ENCODE assay signal across 1 cellular context in the genomic region with DNA sequence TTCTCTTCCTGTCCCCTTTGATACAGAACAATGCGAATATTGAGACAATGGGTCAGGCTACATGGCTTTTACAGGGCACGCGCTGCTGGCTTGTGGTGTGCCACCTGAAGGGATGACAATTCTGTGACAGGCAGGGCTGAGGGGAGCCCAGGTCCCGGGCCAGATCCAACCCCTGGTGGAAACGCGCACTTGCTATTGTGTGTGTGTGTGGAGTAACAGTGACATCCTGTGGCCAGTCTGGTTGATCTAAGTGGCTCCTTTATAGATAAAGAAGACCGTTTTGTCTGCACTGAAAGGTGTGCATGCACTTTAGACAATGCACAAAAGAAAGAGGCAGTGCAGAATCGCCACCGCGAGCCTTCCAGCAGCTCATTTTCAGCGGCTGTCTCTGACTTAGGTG.
TF ChIP-seq lines count a peak whose summit lies in the region.

No MANE protein-coding gene starts in this region.

TF ChIP-seq in HEK293, 187 proteins besides CTCF, POLR2A, EP300 and RAD21 (continued from another document):
- TF ChIP-seq SETDB1 (IDR thresholded peaks at IDR 0.05; ENCODE audit: insufficient read length, low read length) (no peak), ZNF202 (tag by site-specific recombination; IDR thresholded peaks at IDR 0.05; ENCODE audit: borderline replicate concordance) (no peak), HOXC10 (CRISPR knock-in tag; IDR thresholded peaks at IDR 0.05) (no peak), ZNF184 (tag by site-specific recombination; IDR thresholded peaks at IDR 0.05) (no peak), BCL11B (tag by site-specific recombination; IDR thresholded peaks at IDR 0.05; ENCODE audit: low read depth) (no peak)
- TF ChIP-seq, protein P1, sequence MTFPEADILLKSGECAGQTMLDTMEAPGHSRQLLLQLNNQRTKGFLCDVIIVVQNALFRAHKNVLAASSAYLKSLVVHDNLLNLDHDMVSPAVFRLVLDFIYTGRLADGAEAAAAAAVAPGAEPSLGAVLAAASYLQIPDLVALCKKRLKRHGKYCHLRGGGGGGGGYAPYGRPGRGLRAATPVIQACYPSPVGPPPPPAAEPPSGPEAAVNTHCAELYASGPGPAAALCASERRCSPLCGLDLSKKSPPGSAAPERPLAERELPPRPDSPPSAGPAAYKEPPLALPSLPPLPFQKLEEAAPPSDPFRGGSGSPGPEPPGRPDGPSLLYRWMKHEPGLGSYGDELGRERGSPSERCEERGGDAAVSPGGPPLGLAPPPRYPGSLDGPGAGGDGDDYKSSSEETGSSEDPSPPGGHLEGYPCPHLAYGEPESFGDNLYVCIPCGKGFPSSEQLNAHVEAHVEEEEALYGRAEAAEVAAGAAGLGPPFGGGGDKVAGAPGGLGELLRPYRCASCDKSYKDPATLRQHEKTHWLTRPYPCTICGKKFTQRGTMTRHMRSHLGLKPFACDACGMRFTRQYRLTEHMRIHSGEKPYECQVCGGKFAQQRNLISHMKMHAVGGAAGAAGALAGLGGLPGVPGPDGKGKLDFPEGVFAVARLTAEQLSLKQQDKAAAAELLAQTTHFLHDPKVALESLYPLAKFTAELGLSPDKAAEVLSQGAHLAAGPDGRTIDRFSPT (tag by site-specific recombination; IDR thresholded peaks at IDR 0.05), result no peak
- TF ChIP-seq, protein P2, sequence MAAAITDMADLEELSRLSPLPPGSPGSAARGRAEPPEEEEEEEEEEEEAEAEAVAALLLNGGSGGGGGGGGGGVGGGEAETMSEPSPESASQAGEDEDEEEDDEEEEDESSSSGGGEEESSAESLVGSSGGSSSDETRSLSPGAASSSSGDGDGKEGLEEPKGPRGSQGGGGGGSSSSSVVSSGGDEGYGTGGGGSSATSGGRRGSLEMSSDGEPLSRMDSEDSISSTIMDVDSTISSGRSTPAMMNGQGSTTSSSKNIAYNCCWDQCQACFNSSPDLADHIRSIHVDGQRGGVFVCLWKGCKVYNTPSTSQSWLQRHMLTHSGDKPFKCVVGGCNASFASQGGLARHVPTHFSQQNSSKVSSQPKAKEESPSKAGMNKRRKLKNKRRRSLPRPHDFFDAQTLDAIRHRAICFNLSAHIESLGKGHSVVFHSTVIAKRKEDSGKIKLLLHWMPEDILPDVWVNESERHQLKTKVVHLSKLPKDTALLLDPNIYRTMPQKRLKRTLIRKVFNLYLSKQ (tag by site-specific recombination; IDR thresholded peaks at IDR 0.05; ENCODE audit: borderline replicate concordance), result no peak
- TF ChIP-seq, protein P3, sequence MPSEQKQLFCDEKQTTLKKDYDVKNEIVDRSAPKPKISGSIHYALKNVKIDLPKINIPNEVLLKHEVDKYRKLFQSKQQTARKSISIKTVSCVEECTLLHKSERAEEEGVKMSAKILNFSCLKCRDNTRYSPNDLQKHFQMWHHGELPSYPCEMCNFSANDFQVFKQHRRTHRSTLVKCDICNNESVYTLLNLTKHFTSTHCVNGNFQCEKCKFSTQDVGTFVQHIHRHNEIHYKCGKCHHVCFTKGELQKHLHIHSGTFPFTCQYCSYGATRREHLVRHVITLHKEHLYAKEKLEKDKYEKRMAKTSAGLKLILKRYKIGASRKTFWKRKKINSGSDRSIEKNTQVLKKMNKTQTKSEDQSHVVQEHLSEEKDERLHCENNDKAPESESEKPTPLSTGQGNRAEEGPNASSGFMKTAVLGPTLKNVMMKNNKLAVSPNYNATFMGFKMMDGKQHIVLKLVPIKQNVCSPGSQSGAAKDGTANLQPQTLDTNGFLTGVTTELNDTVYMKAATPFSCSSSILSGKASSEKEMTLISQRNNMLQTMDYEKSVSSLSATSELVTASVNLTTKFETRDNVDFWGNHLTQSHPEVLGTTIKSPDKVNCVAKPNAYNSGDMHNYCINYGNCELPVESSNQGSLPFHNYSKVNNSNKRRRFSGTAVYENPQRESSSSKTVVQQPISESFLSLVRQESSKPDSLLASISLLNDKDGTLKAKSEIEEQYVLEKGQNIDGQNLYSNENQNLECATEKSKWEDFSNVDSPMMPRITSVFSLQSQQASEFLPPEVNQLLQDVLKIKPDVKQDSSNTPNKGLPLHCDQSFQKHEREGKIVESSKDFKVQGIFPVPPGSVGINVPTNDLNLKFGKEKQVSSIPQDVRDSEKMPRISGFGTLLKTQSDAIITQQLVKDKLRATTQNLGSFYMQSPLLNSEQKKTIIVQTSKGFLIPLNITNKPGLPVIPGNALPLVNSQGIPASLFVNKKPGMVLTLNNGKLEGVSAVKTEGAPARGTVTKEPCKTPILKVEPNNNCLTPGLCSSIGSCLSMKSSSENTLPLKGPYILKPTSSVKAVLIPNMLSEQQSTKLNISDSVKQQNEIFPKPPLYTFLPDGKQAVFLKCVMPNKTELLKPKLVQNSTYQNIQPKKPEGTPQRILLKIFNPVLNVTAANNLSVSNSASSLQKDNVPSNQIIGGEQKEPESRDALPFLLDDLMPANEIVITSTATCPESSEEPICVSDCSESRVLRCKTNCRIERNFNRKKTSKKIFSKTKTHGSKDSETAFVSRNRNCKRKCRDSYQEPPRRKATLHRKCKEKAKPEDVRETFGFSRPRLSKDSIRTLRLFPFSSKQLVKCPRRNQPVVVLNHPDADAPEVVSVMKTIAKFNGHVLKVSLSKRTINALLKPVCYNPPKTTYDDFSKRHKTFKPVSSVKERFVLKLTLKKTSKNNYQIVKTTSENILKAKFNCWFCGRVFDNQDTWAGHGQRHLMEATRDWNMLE (tag by site-specific recombination; conservative IDR thresholded peaks at IDR 0.05; ENCODE audit: low read depth), result no peak
TF ChIP-seq in HEK293: peak in this region for 2.
